Comparison of ENCODE assay signal across 11 cellular contexts in genomic region chr14:77985235-77985634, GRCh38.
DNase-seq lines count a peak whose midpoint lies in the region; ATAC-seq and TF ChIP-seq lines count a peak whose summit lies in the region.
"Had no signal": no experiment of that assay in that cellular context is flagged by ENCODE, and none has a peak within 500 bp of the region (broad histone marks: within the 10 kb centered on the region; RNA-seq: fewer than 3 reads in every experiment).

No MANE protein-coding gene starts in this region.

- no peak for ATAC-seq in GM21390 (IDR thresholded peaks at IDR 0.05; ENCODE audit: unreplicated experiment)
- ATAC-seq: activated naive CD4-positive, alpha-beta T cell treated with anti-CD3 and anti-CD28 coated beads, Interleukin-2, amount 50 U/mL, for 72 hours had no signal

- peak; percentile 84 for DNase-seq in DMS79 (lab: John Stamatoyannopoulos, UW)
- DNase-seq in M059J (ENCODE audit: low read depth), result peak; percentile 63
- peak; percentile 78 for DNase-seq in astrocyte of the spinal cord (ENCODE audit: low read depth, low spot score)
- DNase-seq in islet precursor cell, result peak; percentile 43
- no peak for DNase-seq in effector CD4-positive, alpha-beta T cell
- DNase-seq in RWPE1 (ENCODE audit: low spot score), result no peak
- DNase-seq: NCI-H1092 treated with DMSO at 0.1 percent for 48 hours; stimulated activated naive CD4-positive, alpha-beta T cell treated with Interleukin-2 at 50 U/mL for 16 hours had no signal

- TF ChIP-seq CTCF in astrocyte of the spinal cord (IDR thresholded peaks at IDR 0.05; ENCODE audit: low read depth, low read length), result no peak
- no peak for TF ChIP-seq CTCF in RWPE1 (conservative IDR thresholded peaks at IDR 0.05; ENCODE audit: low read depth)

- H3K27ac ChIP-seq in RWPE1, result no peak overlapping the region
- H3K27ac ChIP-seq: coronary artery had no signal

- POLR2A ChIA-PET in RWPE1 (lab: Yijun Ruan, JAX; ENCODE audit: low non-redundant PET), result no interaction called here

- in situ Hi-C loops in astrocyte of the spinal cord (cut with HindIII; ENCODE audit: low sequenced_read_pairs), result no loop called here

- CTCF ChIA-PET in RWPE1 (lab: Yijun Ruan, JAX), result no interaction called here

- no peak overlapping the region for H3K4me3 ChIP-seq in astrocyte of the spinal cord (ENCODE audit: low read depth, low read length)
- H3K4me3 ChIP-seq: coronary artery had no signal

Comparison
In these comparisons a context has a peak if more than half of its experiments do, and no peak if none do; other contexts are left out.
1. DNase-seq: peak in DMS79 (single experiment), M059J (single experiment), astrocyte of the spinal cord (single experiment) and islet precursor cell (single experiment); none in effector CD4-positive, alpha-beta T cell (single experiment) and RWPE1 (single experiment).